ENCODE assay signal across 25 cellular contexts in the genomic region with DNA sequence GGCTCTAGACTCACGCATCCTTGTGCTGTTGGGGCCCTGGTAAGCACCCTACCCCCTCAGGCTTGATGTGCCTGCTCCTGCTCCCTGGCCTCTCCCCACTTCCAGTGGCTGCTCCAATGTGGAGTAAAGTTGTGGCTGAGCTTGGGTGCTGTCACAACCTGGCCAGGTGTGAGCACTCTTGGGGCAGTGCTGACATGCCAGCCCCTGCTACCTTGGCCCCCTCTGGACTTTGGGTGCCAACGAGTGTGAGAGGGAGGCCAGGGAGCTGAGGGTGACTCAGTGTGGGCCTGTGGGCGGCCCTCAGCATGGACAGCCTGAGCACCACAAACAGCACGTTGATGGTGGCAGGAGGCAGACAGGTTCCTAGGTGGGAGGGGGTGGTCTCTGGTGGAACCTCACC.
A peak's percentile ranks its signal among the peaks of the same experiment; 100 is the strongest.
DNase-seq lines count a peak whose midpoint lies in the region; ATAC-seq and TF ChIP-seq lines count a peak whose summit lies in the region.
"Had no signal": no experiment of that assay in that cellular context is flagged by ENCODE, and none has a peak within 500 bp of the region (broad histone marks: within the 10 kb centered on the region; RNA-seq: fewer than 3 reads in every experiment).

No MANE protein-coding gene starts in this region.

- H3K4me2 ChIP-seq in neuronal stem cell (ENCODE audit: insufficient read depth, low read length, poor library complexity, severe bottlenecking) = no peak overlapping the region
- H3K4me2 ChIP-seq: A549; BLaER1 treated with 17β-estradiol and CSF1 and Interleukin-3, amounts not matched to agents 10 nM and 100 nM had no signal

- H3K27me3 ChIP-seq in heart right ventricle (no peaks in the 10 kb centered on the region), neuronal stem cell (ENCODE audit: control insufficient read depth in 3 of 3, insufficient read depth in 3 of 3, low read depth in 1 of 3, low read length in 3 of 3) (no peaks in the 10 kb centered on the region)
- H3K27me3 ChIP-seq in effector memory CD4-positive, alpha-beta T cell (replicated peaks; ENCODE audit: control insufficient read depth, insufficient read depth, low read length, poor library complexity, severe bottlenecking) = no peaks in the 10 kb centered on the region
- H3K27me3 ChIP-seq: BE2C; BLaER1 treated with 17β-estradiol and CSF1 and Interleukin-3, amounts not matched to agents 10 nM and 100 nM had no signal

- H3K9ac ChIP-seq in neuronal stem cell (ENCODE audit: low read depth, low read length, poor library complexity) = peak overlapping the region; percentile 55
- H3K9ac ChIP-seq: BLaER1 treated with 17β-estradiol and CSF1 and Interleukin-3, amounts not matched to agents 10 nM and 100 nM; GM23248 had no signal

- no peaks in the 10 kb centered on the region for H3K27me3 Mint-ChIP-seq in stimulated activated memory B cell treated with anti-CD40 and anti-IgM and Interleukin-4, amounts not matched to agents 10 μg/mL and 1 μg/mL and 100 μg/mL, for 72 hours
- H3K27me3 Mint-ChIP-seq: CD4-positive, alpha-beta T cell; CD8-positive, alpha-beta memory T cell had no signal

- no peaks in the 10 kb centered on the region for H3K4me1 Mint-ChIP-seq in stimulated activated memory B cell treated with anti-CD40 and anti-IgM and Interleukin-4, amounts not matched to agents 10 μg/mL and 1 μg/mL and 100 μg/mL, for 72 hours
- H3K4me1 Mint-ChIP-seq: CD14-positive monocyte; CD8-positive, alpha-beta memory T cell had no signal

- no peak overlapping the region for H2AFZ ChIP-seq in neuronal stem cell (ENCODE audit: low read length)
- H2AFZ ChIP-seq: GM23248 had no signal

- no peaks in the 10 kb centered on the region for H3K9me3 Mint-ChIP-seq in stimulated activated memory B cell treated with anti-CD40 and anti-IgM and Interleukin-4, amounts not matched to agents 10 μg/mL and 1 μg/mL and 100 μg/mL, for 72 hours

- H3K79me1 ChIP-seq in neuronal stem cell (ENCODE audit: low read depth, low read length) = no peaks in the 10 kb centered on the region

- ATAC-seq in heart right ventricle = no peak
- ATAC-seq in stimulated activated memory B cell treated with anti-CD40 and anti-IgM and Interleukin-4, amounts not matched to agents 10 μg/mL and 1 μg/mL and 100 μg/mL, for 72 hours = peak; percentile 20
- ATAC-seq: A549, GM12878, HCT116 had no signal

- H2BK12ac ChIP-seq in neuronal stem cell (ENCODE audit: low read length) = peak overlapping the region; percentile 36

- TF ChIP-seq CTCF in heart right ventricle (IDR thresholded peaks at IDR 0.05) = no peak

- no peak overlapping the region for H2BK120ac ChIP-seq in neuronal stem cell (ENCODE audit: low read depth, low read length)

- H3K4me3 ChIP-seq in heart right ventricle = no peak overlapping the region
- H3K4me3 ChIP-seq in neuronal stem cell (ENCODE audit: low read length in 2 of 2) = no peak overlapping the region
- no peak overlapping the region for H3K4me3 ChIP-seq in effector memory CD4-positive, alpha-beta T cell (ENCODE audit: insufficient read depth, low read depth, low read length, poor library complexity, severe bottlenecking)
- H3K4me3 ChIP-seq: A549; BLaER1 treated with 17β-estradiol and CSF1 and Interleukin-3, amounts not matched to agents 10 nM and 100 nM; GM12878; GM23248 had no signal

- peak overlapping the region; percentile 37 for H3K18ac ChIP-seq in neuronal stem cell (ENCODE audit: low read length)

- H3K36me3 Mint-ChIP-seq in stimulated activated memory B cell treated with anti-CD40 and anti-IgM and Interleukin-4, amounts not matched to agents 10 μg/mL and 1 μg/mL and 100 μg/mL, for 72 hours = no peaks in the 10 kb centered on the region
- H3K36me3 Mint-ChIP-seq: CD14-positive monocyte; CD8-positive, alpha-beta memory T cell had no signal

- H3K36me3 ChIP-seq in heart right ventricle (no peaks in the 10 kb centered on the region), neuronal stem cell (replicated peaks in 1 of 2; ENCODE audit: control insufficient read depth in 2 of 2, insufficient read depth in 2 of 2, low read length in 2 of 2) (no peaks in the 10 kb centered on the region)
- no peaks in the 10 kb centered on the region for H3K36me3 ChIP-seq in effector memory CD4-positive, alpha-beta T cell (ENCODE audit: control insufficient read depth, insufficient read depth, low read length)
- H3K36me3 ChIP-seq: BE2C; BLaER1 treated with 17β-estradiol and CSF1 and Interleukin-3, amounts not matched to agents 10 nM and 100 nM had no signal

- H3K27ac ChIP-seq in heart right ventricle (no peak overlapping the region), neuronal stem cell (replicated peaks; ENCODE audit: low read length) (no peak overlapping the region)
- H3K27ac ChIP-seq in effector memory CD4-positive, alpha-beta T cell (ENCODE audit: insufficient read depth, low read length, poor library complexity, severe bottlenecking) = no peak overlapping the region
- H3K27ac ChIP-seq: A549; BLaER1 treated with 17β-estradiol and CSF1 and Interleukin-3, amounts not matched to agents 10 nM and 100 nM; GM23248 had no signal

- DNase-seq in cardiac septum (ENCODE audit: low spot score) = peak; percentile 59
- no peak for DNase-seq in heart right ventricle
- no peak for DNase-seq in neuronal stem cell (ENCODE audit: low spot score)
- DNase-seq in effector memory CD4-positive, alpha-beta T cell = no peak
- DNase-seq in stimulated activated CD4-positive, alpha-beta T cell treated with anti-CD3 and anti-CD28 coated beads, Interleukin-2, amount 100 ng/mL, for 24 hours = no peak
- no peak for DNase-seq in iPS-NIHi7 (ENCODE audit: extremely low spot score)
- DNase-seq: 8988T; ACHN; AML-193; BE2C; CD4-positive, alpha-beta T cell; CD8-positive, alpha-beta memory T cell; DMS 273 treated with DMSO at 0.1 percent for 48 hours; DMS79; EL; GDM1; GM23248; H9; HFFc6 had no signal

- H3K9me3 ChIP-seq in heart right ventricle (peaks cover 0 to 30% (median 0%) of the 10 kb centered on the region in 11 donors), neuronal stem cell (replicated peaks in 1 of 2; ENCODE audit: control insufficient read depth in 2 of 2, insufficient read depth in 1 of 2, low read depth in 1 of 2, low read length in 2 of 2) (peaks cover 2 to 7% of the 10 kb centered on the region in 2 donors)
- H3K9me3 ChIP-seq in effector memory CD4-positive, alpha-beta T cell (ENCODE audit: control insufficient read depth, low read length) = no peaks in the 10 kb centered on the region
- H3K9me3 ChIP-seq: A549, BE2C had no signal

- no peak overlapping the region for H2BK15ac ChIP-seq in neuronal stem cell (ENCODE audit: low read length)

- intact Hi-C loops in cardiac septum (cut with DNase I) = no loop called here
- intact Hi-C loops in heart right ventricle (cut with DNase I) = no loop called here

- H2BK5ac ChIP-seq in neuronal stem cell (ENCODE audit: low read length) = no peak overlapping the region

- H2AK5ac ChIP-seq in neuronal stem cell (ENCODE audit: low read depth, low read length) = no peak overlapping the region

- no peak overlapping the region for H3K4ac ChIP-seq in neuronal stem cell (ENCODE audit: low read length)

- no peak overlapping the region for H4K8ac ChIP-seq in neuronal stem cell (ENCODE audit: low read depth, low read length)

- WGBS in heart right ventricle, 2 donors = 76 to 77% methylated on average over 4 of the region's 4 CpGs
- no CpG with 5 or more reads among the region's 4 CpGs for WGBS in neuronal stem cell (ENCODE audit: extremely low coverage in 2 of 2, insufficient read length in 2 of 2, insufficient replicate concordance in 1 of 2), 2 donors

- no peaks in the 10 kb centered on the region for H3K4me1 ChIP-seq in heart right ventricle
- H3K4me1 ChIP-seq in neuronal stem cell (ENCODE audit: control insufficient read depth in 2 of 2, insufficient read depth in 1 of 2, low read depth in 1 of 2, low read length in 2 of 2) = no peaks in the 10 kb centered on the region
- no peaks in the 10 kb centered on the region for H3K4me1 ChIP-seq in effector memory CD4-positive, alpha-beta T cell (ENCODE audit: control insufficient read depth, insufficient read depth, low read length, poor library complexity, severe bottlenecking)
- H3K4me1 ChIP-seq: A549; BE2C; BLaER1 treated with 17β-estradiol and CSF1 and Interleukin-3, amounts not matched to agents 10 nM and 100 nM had no signal

- H4K91ac ChIP-seq in neuronal stem cell (ENCODE audit: low read depth, low read length, poor library complexity) = no peak overlapping the region

- H3K4me3 Mint-ChIP-seq in stimulated activated memory B cell treated with anti-CD40 and anti-IgM and Interleukin-4, amounts not matched to agents 10 μg/mL and 1 μg/mL and 100 μg/mL, for 72 hours = no peak overlapping the region
- H3K4me3 Mint-ChIP-seq: CD14-positive monocyte; CD4-positive, alpha-beta T cell; CD8-positive, alpha-beta memory T cell; H9; HFFc6 had no signal

- peak overlapping the region; percentile 91 for H3K14ac ChIP-seq in neuronal stem cell (ENCODE audit: low read length)

- no peak overlapping the region for H3K23ac ChIP-seq in neuronal stem cell (ENCODE audit: low read depth, low read length, poor library complexity)

- no peak overlapping the region for H3K27ac Mint-ChIP-seq in stimulated activated memory B cell treated with anti-CD40 and anti-IgM and Interleukin-4, amounts not matched to agents 10 μg/mL and 1 μg/mL and 100 μg/mL, for 72 hours
- H3K27ac Mint-ChIP-seq: CD14-positive monocyte; CD4-positive, alpha-beta T cell; CD8-positive, alpha-beta memory T cell; H9; HFFc6 had no signal
